Comparison of ENCODE assay signal across 24 cellular contexts in the genomic region with DNA sequence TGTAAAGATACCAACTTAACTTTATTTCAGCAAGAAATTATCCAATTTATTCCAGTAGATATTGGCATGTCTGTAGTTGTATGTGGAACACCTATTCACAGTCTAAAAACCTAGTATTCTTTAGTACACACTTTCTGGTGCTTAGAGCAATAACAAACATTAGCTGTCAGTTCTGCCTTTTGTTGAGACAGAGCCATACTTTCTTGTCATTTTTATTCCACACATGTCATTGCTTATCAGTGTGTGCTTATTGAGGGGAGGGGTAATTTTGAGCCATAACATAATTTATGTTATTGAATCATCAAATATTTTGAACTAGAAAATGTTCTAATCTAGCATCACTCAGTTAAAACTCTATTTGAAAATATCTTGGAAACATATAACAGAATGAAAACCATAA.
DNase-seq lines count a peak whose midpoint lies in the region; ATAC-seq and TF ChIP-seq lines count a peak whose summit lies in the region.
"Had no signal": no experiment of that assay in that cellular context is flagged by ENCODE, and none has a peak within 500 bp of the region (broad histone marks: within the 10 kb centered on the region; RNA-seq: fewer than 3 reads in every experiment).

No MANE protein-coding gene starts in this region.

- no peak for ATAC-seq in HG02885 (IDR thresholded peaks at IDR 0.05; ENCODE audit: poor library complexity, unreplicated experiment)
- ATAC-seq: GM23338; stimulated activated memory B cell treated with anti-CD40 and anti-IgM and Interleukin-4, amounts not matched to agents 10 μg/mL and 1 μg/mL and 100 μg/mL, for 72 hours; WTC11 had no signal

- H3K36me3 ChIP-seq in BLaER1 treated with 17β-estradiol and CSF1 and Interleukin-3, amounts not matched to agents 10 nM and 100 nM, result peaks cover 0 to 16% (median 0%) of the 10 kb centered on the region in 11 experiments; a peak in 3 of 22 replicates
- peaks cover 45% of the 10 kb centered on the region for H3K36me3 ChIP-seq in DOHH2 (ENCODE audit: control insufficient read depth, low read length)
- H3K36me3 ChIP-seq: brain microvascular endothelial cell had no signal

- H3K9me2 ChIP-seq in DOHH2 (replicated peaks; ENCODE audit: control insufficient read depth, low read length), result no peaks in the 10 kb centered on the region

- peak overlapping the region in 1 of 10 experiments; percentile 32; a peak in 1 of 20 replicates for H3K4me3 ChIP-seq in BLaER1 treated with 17β-estradiol and CSF1 and Interleukin-3, amounts not matched to agents 10 nM and 100 nM
- H3K4me3 ChIP-seq in DOHH2 (ENCODE audit: low read length), result peak overlapping the region; percentile 32
- H3K4me3 ChIP-seq: GM23338 had no signal

- TF ChIP-seq CTCF in DOHH2 (IDR thresholded peaks at IDR 0.05; ENCODE audit: low read depth, low read length, poor library complexity, severe bottlenecking) (no peak), HFFc6 (IDR thresholded peaks at IDR 0.05) (no peak)

- peaks cover 19 to 57% (median 37%) of the 10 kb centered on the region in 11 experiments for H3K9me3 ChIP-seq in BLaER1 treated with 17β-estradiol and CSF1 and Interleukin-3, amounts not matched to agents 10 nM and 100 nM (replicated peaks in 1 of 11)
- H3K9me3 ChIP-seq in DOHH2 (ENCODE audit: control insufficient read depth, insufficient read depth, low read length), result peaks cover 6% of the 10 kb centered on the region; the same call in 1 of the 2 replicates

- H3K36me3 Mint-ChIP-seq in activated T-helper 1 cell treated with anti-CD3 and anti-CD28 coated beads, Interleukin-12 subunit alpha, Interleukin-12 subunit beta, Interleukin-2, Interleukin-4 antibody, amounts not matched to agents 30 ng/mL and 10 ng/mL and 1 ng/mL, durations not matched to agents 14 hours and 24 hours and 36 hours (ENCODE audit: low read depth), result peaks cover 16% of the 10 kb centered on the region
- no peaks in the 10 kb centered on the region for H3K36me3 Mint-ChIP-seq in HFFc6 (ENCODE audit: low read depth)
- H3K36me3 Mint-ChIP-seq: stimulated activated memory B cell treated with anti-CD40 and anti-IgM and Interleukin-4, amounts not matched to agents 10 μg/mL and 1 μg/mL and 100 μg/mL, for 72 hours; WTC11 had no signal

- H4K20me1 ChIP-seq in BLaER1 treated with 17β-estradiol and CSF1 and Interleukin-3, amounts not matched to agents 10 nM and 100 nM, result no peaks in the 10 kb centered on the region
- no peaks in the 10 kb centered on the region for H4K20me1 ChIP-seq in DOHH2 (ENCODE audit: control insufficient read depth, insufficient read depth, low read depth, low read length)

- H3K27ac Mint-ChIP-seq in activated T-helper 1 cell treated with anti-CD3 and anti-CD28 coated beads, Interleukin-12 subunit alpha, Interleukin-12 subunit beta, Interleukin-2, Interleukin-4 antibody, amounts not matched to agents 30 ng/mL and 10 ng/mL and 1 ng/mL, durations not matched to agents 14 hours and 24 hours and 36 hours, result peak overlapping the region; percentile 82
- no peak overlapping the region for H3K27ac Mint-ChIP-seq in HFFc6
- H3K27ac Mint-ChIP-seq: GM23338; stimulated activated memory B cell treated with anti-CD40 and anti-IgM and Interleukin-4, amounts not matched to agents 10 μg/mL and 1 μg/mL and 100 μg/mL, for 72 hours; WTC11 had no signal

- H3K4me3 Mint-ChIP-seq in activated T-helper 1 cell treated with anti-CD3 and anti-CD28 coated beads, Interleukin-12 subunit alpha, Interleukin-12 subunit beta, Interleukin-2, Interleukin-4 antibody, amounts not matched to agents 30 ng/mL and 10 ng/mL and 1 ng/mL, durations not matched to agents 14 hours and 24 hours and 36 hours, result peak overlapping the region; percentile 8
- no peak overlapping the region for H3K4me3 Mint-ChIP-seq in HFFc6
- H3K4me3 Mint-ChIP-seq: GM23338; stimulated activated memory B cell treated with anti-CD40 and anti-IgM and Interleukin-4, amounts not matched to agents 10 μg/mL and 1 μg/mL and 100 μg/mL, for 72 hours; WTC11 had no signal

- peaks cover 21% of the 10 kb centered on the region for H3K9me3 Mint-ChIP-seq in activated T-helper 1 cell treated with anti-CD3 and anti-CD28 coated beads, Interleukin-12 subunit alpha, Interleukin-12 subunit beta, Interleukin-2, Interleukin-4 antibody, amounts not matched to agents 30 ng/mL and 10 ng/mL and 1 ng/mL, durations not matched to agents 14 hours and 24 hours and 36 hours
- H3K9me3 Mint-ChIP-seq in HFFc6, result no peaks in the 10 kb centered on the region
- H3K9me3 Mint-ChIP-seq: GM23338; stimulated activated memory B cell treated with anti-CD40 and anti-IgM and Interleukin-4, amounts not matched to agents 10 μg/mL and 1 μg/mL and 100 μg/mL, for 72 hours; WTC11 had no signal

- H3K4me1 Mint-ChIP-seq in activated T-helper 1 cell treated with anti-CD3 and anti-CD28 coated beads, Interleukin-12 subunit alpha, Interleukin-12 subunit beta, Interleukin-2, Interleukin-4 antibody, amounts not matched to agents 30 ng/mL and 10 ng/mL and 1 ng/mL, durations not matched to agents 14 hours and 24 hours and 36 hours (ENCODE audit: low read depth), result peaks cover 54% of the 10 kb centered on the region
- no peaks in the 10 kb centered on the region for H3K4me1 Mint-ChIP-seq in HFFc6 (ENCODE audit: low read depth)
- H3K4me1 Mint-ChIP-seq: GM23338, WTC11 had no signal

- peaks cover 15% of the 10 kb centered on the region for H3K79me2 ChIP-seq in DOHH2 (ENCODE audit: control insufficient read depth, low read length)

- H3K27me3 Mint-ChIP-seq in activated T-helper 1 cell treated with anti-CD3 and anti-CD28 coated beads, Interleukin-12 subunit alpha, Interleukin-12 subunit beta, Interleukin-2, Interleukin-4 antibody, amounts not matched to agents 30 ng/mL and 10 ng/mL and 1 ng/mL, durations not matched to agents 14 hours and 24 hours and 36 hours (ENCODE audit: insufficient read depth), result no peaks in the 10 kb centered on the region
- no peaks in the 10 kb centered on the region; the same call in 1 of the 2 replicates for H3K27me3 Mint-ChIP-seq in HFFc6 (ENCODE audit: insufficient read depth)

- peak overlapping the region in 9 of 11 experiments; percentile 36 to 89 (median 70); a peak in 18 of 22 replicates for H3K27ac ChIP-seq in BLaER1 treated with 17β-estradiol and CSF1 and Interleukin-3, amounts not matched to agents 10 nM and 100 nM
- H3K27ac ChIP-seq in DOHH2 (ENCODE audit: low read depth, low read length), result peak overlapping the region; percentile 98
- H3K27ac ChIP-seq: brain microvascular endothelial cell, C4-2B had no signal

- H3K27me3 ChIP-seq in BLaER1 treated with 17β-estradiol and CSF1 and Interleukin-3, amounts not matched to agents 10 nM and 100 nM, result no peaks in the 10 kb centered on the region
- no peaks in the 10 kb centered on the region for H3K27me3 ChIP-seq in DOHH2 (ENCODE audit: control insufficient read depth, low read length)
- H3K27me3 ChIP-seq: brain microvascular endothelial cell had no signal

- H3K4me1 ChIP-seq in BLaER1 treated with 17β-estradiol and CSF1 and Interleukin-3, amounts not matched to agents 10 nM and 100 nM, result peaks cover 26 to 71% (median 48%) of the 10 kb centered on the region in 10 experiments
- H3K4me1 ChIP-seq in DOHH2 (ENCODE audit: control insufficient read depth, low read length), result peaks cover 91% of the 10 kb centered on the region

- intact Hi-C loops in activated T-helper 1 cell treated with anti-CD3 and anti-CD28 coated beads, Interleukin-12 subunit alpha, Interleukin-12 subunit beta, Interleukin-2, Interleukin-4 antibody, amounts not matched to agents 30 ng/mL and 10 ng/mL and 1 ng/mL, durations not matched to agents 14 hours and 24 hours and 36 hours (cut with micrococcal nuclease), result loop anchor here (2.0 to 10.0 kb wide), 7 partner anchors 72 to 1112 kb away; partner anchors contain the start of gene NEK7

- H3F3A ChIP-seq in DOHH2 (ENCODE audit: control insufficient read depth, insufficient read depth), result peaks cover 26% of the 10 kb centered on the region

- H3K9ac ChIP-seq in BLaER1 treated with 17β-estradiol and CSF1 and Interleukin-3, amounts not matched to agents 10 nM and 100 nM, result peak overlapping the region in 4 of 11 experiments; percentile 25 to 45 (median 30); a peak in 4 of 22 replicates

- DNase-seq in OCI-M1 (lab: John Stamatoyannopoulos, UW) (peak; percentile 69), pons (ENCODE audit: low spot score) (no peak), HFFc6 (no peak), NCI-H1092 (lab: John Stamatoyannopoulos, UW) (no peak)
- no peak for DNase-seq in activated T-helper 1 cell treated with anti-CD3 and anti-CD28 coated beads, Interleukin-12 subunit alpha, Interleukin-12 subunit beta, Interleukin-2, Interleukin-4 antibody, amounts not matched to agents 30 ng/mL and 10 ng/mL and 1 ng/mL, durations not matched to agents 14 hours and 24 hours and 36 hours (ENCODE audit: low spot score)
- DNase-seq: activated CD4-positive, alpha-beta T cell treated with anti-CD3 and anti-CD28 coated beads, Interleukin-2, amount 50 U/mL, for 48 hours; amniotic stem cell; brain microvascular endothelial cell; EL; glutamatergic neuron; islet precursor cell; NCI-H1105; NCI-H1930; NCI-H526 treated with DMSO at 0.1 percent for 48 hours; occipital lobe; RPMI8226; stimulated activated CD4-positive, alpha-beta T cell treated with anti-CD3 and anti-CD28 coated beads, Interleukin-4, amount 100 ng/mL, for 4 hours had no signal

- H3K4me2 ChIP-seq in BLaER1 treated with 17β-estradiol and CSF1 and Interleukin-3, amounts not matched to agents 10 nM and 100 nM, result peak overlapping the region; percentile 15 to 65 (median 51); a peak in 21 of 22 replicates
- peak overlapping the region; percentile 50 for H3K4me2 ChIP-seq in DOHH2 (ENCODE audit: low read length)
- H3K4me2 ChIP-seq: GM23338 had no signal
